Comparison of ENCODE assay signal across 8 cellular contexts in genomic region chr3:71022552-71023335, GRCh38.
DNase-seq lines count a peak whose midpoint lies in the region; ATAC-seq and TF ChIP-seq lines count a peak whose summit lies in the region.
"Had no signal": no experiment of that assay in that cellular context is flagged by ENCODE, and none has a peak within 500 bp of the region (broad histone marks: within the 10 kb centered on the region; RNA-seq: fewer than 3 reads in every experiment).

No MANE protein-coding gene starts in this region.

- H3K9me2 ChIP-seq in PC-3 (replicated peaks; ENCODE audit: low read length) = no peaks in the 10 kb centered on the region

- ATAC-seq in PC-3 = no peak; the same call in 1 of the 2 replicates
- ATAC-seq in lower lobe of right lung = no peak
- no peak for ATAC-seq in HG03469 (IDR thresholded peaks at IDR 0.05; ENCODE audit: unreplicated experiment)

- no peaks in the 10 kb centered on the region for H3K79me1 ChIP-seq in neuronal stem cell (ENCODE audit: low read depth, low read length)

- H3K27ac ChIP-seq in PC-3 (ENCODE audit: low read length) (no peak overlapping the region), neuronal stem cell (replicated peaks; ENCODE audit: low read length) (no peak overlapping the region), lower lobe of right lung (no peak overlapping the region)

- H2BK15ac ChIP-seq in neuronal stem cell (ENCODE audit: low read length) = no peak overlapping the region

- no CpG with 5 or more reads among the region's 5 CpGs for WGBS in neuronal stem cell (ENCODE audit: extremely low coverage in 2 of 2, insufficient read length in 2 of 2, insufficient replicate concordance in 1 of 2), 2 donors

- POLR2A ChIA-PET in PC-3 (lab: Charles Lee; ENCODE audit: unreplicated experiment) = no interaction called here

- TF ChIP-seq CTCF in GM12872 (IDR thresholded peaks at IDR 0.05; ENCODE audit: insufficient read depth, low read depth, low read length) (peak; percentile 34; the same call in 2 of the 3 replicates), PC-3 (conservative IDR thresholded peaks at IDR 0.05; ENCODE audit: low read depth, low read length) (peak; percentile 65), epithelial cell of proximal tubule (conservative IDR thresholded peaks at IDR 0.05; ENCODE audit: low read depth, low read length) (peak; percentile 68), lower lobe of right lung (IDR thresholded peaks at IDR 0.05) (no peak)

- no peak overlapping the region for H3K4ac ChIP-seq in neuronal stem cell (ENCODE audit: low read length)

- H4K8ac ChIP-seq in neuronal stem cell (ENCODE audit: low read depth, low read length) = no peak overlapping the region

- H3K4me3 ChIP-seq in PC-3 (ENCODE audit: low read length) = no peak overlapping the region
- no peak overlapping the region for H3K4me3 ChIP-seq in epithelial cell of proximal tubule (ENCODE audit: low read depth, low read length)
- H3K4me3 ChIP-seq in neuronal stem cell (ENCODE audit: low read length in 2 of 2) = no peak overlapping the region
- H3K4me3 ChIP-seq in lower lobe of right lung = no peak overlapping the region

- H2BK5ac ChIP-seq in neuronal stem cell (ENCODE audit: low read length) = no peak overlapping the region

- H3K36me3 ChIP-seq in PC-3 (ENCODE audit: low read depth, low read length) = no peaks in the 10 kb centered on the region
- H3K36me3 ChIP-seq in neuronal stem cell (replicated peaks in 1 of 2; ENCODE audit: control insufficient read depth in 2 of 2, insufficient read depth in 2 of 2, low read length in 2 of 2) = peaks cover 0 to 7% of the 10 kb centered on the region in 2 donors
- peaks cover 7% of the 10 kb centered on the region for H3K36me3 ChIP-seq in lower lobe of right lung

- H3F3A ChIP-seq in PC-3 (ENCODE audit: low read length, unreplicated experiment) = no peaks in the 10 kb centered on the region

- no peak overlapping the region for H3K14ac ChIP-seq in neuronal stem cell (ENCODE audit: low read length)

- no peaks in the 10 kb centered on the region for H3K27me3 ChIP-seq in PC-3 (ENCODE audit: low read length)
- H3K27me3 ChIP-seq in neuronal stem cell (ENCODE audit: control insufficient read depth in 3 of 3, insufficient read depth in 3 of 3, low read depth in 1 of 3, low read length in 3 of 3) = no peaks in the 10 kb centered on the region
- no peaks in the 10 kb centered on the region for H3K27me3 ChIP-seq in lower lobe of right lung (ENCODE audit: low read depth)

- intact Hi-C loops in PC-3 (cut with micrococcal nuclease) (no loop called here), lower lobe of right lung (cut with DNase I) (no loop called here)

- H2AFZ ChIP-seq in PC-3 (ENCODE audit: low read length) (no peak overlapping the region), neuronal stem cell (ENCODE audit: low read length) (no peak overlapping the region)

- H3K9ac ChIP-seq in PC-3 (ENCODE audit: low read length) (no peak overlapping the region), neuronal stem cell (ENCODE audit: low read depth, low read length, poor library complexity) (no peak overlapping the region)

- no peak overlapping the region for H2BK120ac ChIP-seq in neuronal stem cell (ENCODE audit: low read depth, low read length)

- peaks cover 32% of the 10 kb centered on the region for H3K4me1 ChIP-seq in PC-3 (ENCODE audit: insufficient read depth, low read length)
- peaks cover 4 to 7% of the 10 kb centered on the region in 2 donors for H3K4me1 ChIP-seq in neuronal stem cell (ENCODE audit: control insufficient read depth in 2 of 2, insufficient read depth in 1 of 2, low read depth in 1 of 2, low read length in 2 of 2)
- H3K4me1 ChIP-seq in lower lobe of right lung = peaks cover 38% of the 10 kb centered on the region

- H3K9me3 ChIP-seq in PC-3 (ENCODE audit: low read length) (no peaks in the 10 kb centered on the region), neuronal stem cell (replicated peaks in 1 of 2; ENCODE audit: control insufficient read depth in 2 of 2, insufficient read depth in 1 of 2, low read depth in 1 of 2, low read length in 2 of 2) (no peaks in the 10 kb centered on the region), lower lobe of right lung (no peaks in the 10 kb centered on the region)

- H3K79me2 ChIP-seq in PC-3 (ENCODE audit: low read length) = 0 out of 2 replicates have a peak, but pooled peaks cover 7% of the 10 kb centered on the region

- H3K18ac ChIP-seq in neuronal stem cell (ENCODE audit: low read length) = no peak overlapping the region

- H2AK5ac ChIP-seq in neuronal stem cell (ENCODE audit: low read depth, low read length) = no peak overlapping the region

- CTCF ChIA-PET in PC-3 (lab: Charles Lee) = interaction anchor here (0.5 to 0.6 kb wide), 2 partner anchors 16 to 207 kb away, joined by 4 read pairs; no protein-coding TSS in a partner anchor

- no peaks in the 10 kb centered on the region for H4K20me1 ChIP-seq in PC-3 (ENCODE audit: low read length)

- DNase-seq in PC-3 (peak; percentile 59), epithelial cell of proximal tubule (ENCODE audit: low read depth) (no peak), neuronal stem cell (ENCODE audit: low spot score) (peak; percentile 40), AML-193 (lab: John Stamatoyannopoulos, UW) (no peak), lower lobe of right lung (no peak)
- DNase-seq: NCI-H146 had no signal

- no peak overlapping the region for H4K91ac ChIP-seq in neuronal stem cell (ENCODE audit: low read depth, low read length, poor library complexity)

- H3K23ac ChIP-seq in neuronal stem cell (ENCODE audit: low read depth, low read length, poor library complexity) = no peak overlapping the region

- H3K4me2 ChIP-seq in PC-3 (ENCODE audit: low read length) = no peak overlapping the region
- no peak overlapping the region for H3K4me2 ChIP-seq in neuronal stem cell (ENCODE audit: insufficient read depth, low read length, poor library complexity, severe bottlenecking)

- BruUV-seq in PC-3 (replicated peaks; lab: Mats Ljungman, UMichigan) = no TSS peak

- no peak overlapping the region for H2BK12ac ChIP-seq in neuronal stem cell (ENCODE audit: low read length)

Comparison
In these comparisons a context has a peak if more than half of its experiments do, and no peak if none do; other contexts are left out.
1. DNase-seq: peak in PC-3 (single experiment) and neuronal stem cell (single experiment); none in epithelial cell of proximal tubule (single experiment), AML-193 (0 of 2) and lower lobe of right lung (single experiment).